8 cellular contexts compared by ENCODE assay signal in the genomic region with DNA sequence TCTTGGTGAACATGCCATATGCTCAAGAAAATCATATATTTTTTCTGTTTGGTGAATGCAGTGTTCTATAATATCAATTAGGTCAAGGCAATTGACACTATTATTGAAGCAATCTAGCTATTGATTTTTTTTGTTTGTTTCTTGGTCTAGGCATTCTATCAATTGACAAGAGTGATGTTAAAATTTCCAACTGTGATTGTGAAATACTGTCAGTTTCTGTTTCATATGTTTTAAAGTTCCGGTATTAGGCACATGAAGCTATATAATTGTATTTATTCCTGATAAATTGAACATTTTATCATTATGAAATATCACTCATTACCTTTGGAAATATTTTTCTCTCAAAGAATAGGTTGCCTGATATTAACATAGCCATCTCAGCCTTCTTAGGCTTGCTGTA.
"Had no signal": no experiment of that assay in that cellular context is flagged by ENCODE, and none has a peak within 500 bp of the region (broad histone marks: within the 10 kb centered on the region; RNA-seq: fewer than 3 reads in every experiment).

No MANE protein-coding gene starts in this region.

- DNase-seq: GDM1, GF-D8 had no signal

- ATAC-seq: GM12878 had no signal

- H3K4me3 ChIP-seq: GM12878 had no signal

- FAIRE-seq: G401.6, GM12878, GM12891, GM12892, GM18507, GM19239 had no signal
